ENCODE assay signal across 17 cellular contexts in the genomic region with DNA sequence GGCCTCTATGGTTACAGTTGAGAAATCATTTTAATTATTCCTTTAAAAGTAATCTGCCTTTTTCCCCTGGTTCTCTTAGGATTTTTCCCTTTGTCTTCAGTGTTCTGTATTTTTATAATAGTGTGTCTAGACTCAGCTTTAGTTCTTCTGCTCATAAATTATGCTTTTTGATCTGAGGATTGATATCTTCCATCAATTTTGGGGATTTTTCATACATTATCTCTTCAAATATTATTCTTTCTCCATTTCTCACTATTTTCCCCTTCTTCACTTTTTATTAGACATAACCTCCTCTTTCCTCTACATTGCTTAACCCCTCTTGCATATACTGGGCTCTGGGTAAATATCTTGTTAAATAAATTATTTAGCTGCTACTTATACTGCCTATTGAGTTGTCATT.
DNase-seq lines count a peak whose midpoint lies in the region; ATAC-seq and TF ChIP-seq lines count a peak whose summit lies in the region.
"Had no signal": no experiment of that assay in that cellular context is flagged by ENCODE, and none has a peak within 500 bp of the region (broad histone marks: within the 10 kb centered on the region; RNA-seq: fewer than 3 reads in every experiment).

No MANE protein-coding gene starts in this region.

- H3K27me3 Mint-ChIP-seq in activated T-cell treated with anti-CD3 and anti-CD28 coated beads, Interleukin-2, amount 50 U/mL, for 24 hours = no peaks in the 10 kb centered on the region
- H3K27me3 Mint-ChIP-seq: B cell; CD4-positive, alpha-beta T cell had no signal

- H3K4me3 Mint-ChIP-seq in activated T-cell treated with anti-CD3 and anti-CD28 coated beads, Interleukin-2, amount 50 U/mL, for 24 hours = no peak overlapping the region
- H3K4me3 Mint-ChIP-seq: B cell; CD4-positive, alpha-beta T cell; CD8-positive, alpha-beta T cell had no signal

- peaks cover 78% of the 10 kb centered on the region for H3K36me3 Mint-ChIP-seq in activated T-cell treated with anti-CD3 and anti-CD28 coated beads, Interleukin-2, amount 50 U/mL, for 24 hours (ENCODE audit: low read depth)

- no peak for TF ChIP-seq CTCF in VCaP (conservative IDR thresholded peaks at IDR 0.05)

- H3K27ac ChIP-seq in VCaP = peak overlapping the region; percentile 36; the same call in 1 of the 2 replicates
- H3K27ac ChIP-seq: 22Rv1; A549; BLaER1 treated with 17β-estradiol and CSF1 and Interleukin-3, amounts not matched to agents 10 nM and 100 nM; C4-2B had no signal

- no peak for DNase-seq in activated T-cell treated with anti-CD3 and anti-CD28 coated beads, Interleukin-2, amount 50 U/mL, for 24 hours
- no peak for DNase-seq in activated T-cell treated with anti-CD3 and anti-CD28 coated beads, Interleukin-2, amount 50 U/mL, for 1 hour
- no peak for DNase-seq in epidermal melanocyte (ENCODE audit: insufficient read length, low spot score)
- DNase-seq: AML-193; Caco-2; Calu3; CD4-positive, alpha-beta T cell; CD8-positive, alpha-beta T cell; DMS79 treated with DMSO at 0.1 percent for 48 hours; GF-D8 had no signal

- peaks cover 17% of the 10 kb centered on the region for H3K4me1 Mint-ChIP-seq in activated T-cell treated with anti-CD3 and anti-CD28 coated beads, Interleukin-2, amount 50 U/mL, for 24 hours (ENCODE audit: low read depth)
- H3K4me1 Mint-ChIP-seq: B cell had no signal

- peak overlapping the region; percentile 7 for H3K27ac Mint-ChIP-seq in activated T-cell treated with anti-CD3 and anti-CD28 coated beads, Interleukin-2, amount 50 U/mL, for 24 hours
- H3K27ac Mint-ChIP-seq: B cell; CD4-positive, alpha-beta T cell; CD8-positive, alpha-beta T cell had no signal

- no peak for ATAC-seq in HG02642 (IDR thresholded peaks at IDR 0.05; ENCODE audit: poor library complexity, unreplicated experiment)
- ATAC-seq: A549; CD8-positive, alpha-beta T cell had no signal

- no peaks in the 10 kb centered on the region for H3K9me3 Mint-ChIP-seq in activated T-cell treated with anti-CD3 and anti-CD28 coated beads, Interleukin-2, amount 50 U/mL, for 24 hours
- H3K9me3 Mint-ChIP-seq: CD4-positive, alpha-beta T cell; CD8-positive, alpha-beta T cell had no signal
